2 cellular contexts compared by ENCODE assay signal in genomic region chr10:71863203-71863602, GRCh38.
TF ChIP-seq lines count a peak whose summit lies in the region.

No MANE protein-coding gene starts in this region.

TF ChIP-seq in IMR-90, 13 proteins besides CTCF, POLR2A, EP300 and RAD21:
- no peak for TF ChIP-seq USF2 (IDR thresholded peaks at IDR 0.05; ENCODE audit: low read depth, low read length)
- no peak for TF ChIP-seq MAZ (IDR thresholded peaks at IDR 0.05; ENCODE audit: borderline replicate concordance, low read depth, low read length)
- TF ChIP-seq RFX5 (IDR thresholded peaks at IDR 0.05; ENCODE audit: low read depth, low read length), result no peak
- TF ChIP-seq CHD1 (IDR thresholded peaks at IDR 0.05; ENCODE audit: low read depth, low read length), result no peak
- TF ChIP-seq BHLHE40 (IDR thresholded peaks at IDR 0.05; ENCODE audit: low read depth, low read length), result no peak
- no peak for TF ChIP-seq RCOR1 (IDR thresholded peaks at IDR 0.05; ENCODE audit: insufficient replicate concordance, low read length)
- no peak for TF ChIP-seq CEBPB (IDR thresholded peaks at IDR 0.05; ENCODE audit: low read depth, low read length)
- no peak for TF ChIP-seq MXI1 (IDR thresholded peaks at IDR 0.05; ENCODE audit: borderline replicate concordance, low read depth, low read length)
- TF ChIP-seq MAFK (IDR thresholded peaks at IDR 0.05; ENCODE audit: low read depth, low read length), result no peak
- no peak for TF ChIP-seq SMC3 (IDR thresholded peaks at IDR 0.05; ENCODE audit: low read depth, low read length)
- no peak for TF ChIP-seq FOS (IDR thresholded peaks at IDR 0.05; ENCODE audit: low read depth, low read length)
- TF ChIP-seq ELK1 (IDR thresholded peaks at IDR 0.05; ENCODE audit: borderline replicate concordance, low read depth, low read length), result no peak
- TF ChIP-seq NFE2L2 (IDR thresholded peaks at IDR 0.05; ENCODE audit: low read depth, low read length), result no peak

TF ChIP-seq in K562, 482 proteins besides CTCF, POLR2A, EP300 and RAD21 (continues in another document):
- TF ChIP-seq RFX1 (IDR thresholded peaks at IDR 0.05), result no peak
- TF ChIP-seq CHCHD3 (CRISPR knock-in tag; IDR thresholded peaks at IDR 0.05), result no peak
- no peak for TF ChIP-seq TAF7 (tag; IDR thresholded peaks at IDR 0.05)
- TF ChIP-seq ARID1B (IDR thresholded peaks at IDR 0.05), result 0 out of 2 replicates have a peak, but pooled peaks have one; percentile 28
- no peak for TF ChIP-seq ZNF224 (CRISPR knock-in tag; IDR thresholded peaks at IDR 0.05)
- TF ChIP-seq ZBTB17 (CRISPR knock-in tag; IDR thresholded peaks at IDR 0.05), result no peak
- TF ChIP-seq PTBP1 (IDR thresholded peaks at IDR 0.05; ENCODE audit: low read depth, low read length), result no peak
- no peak for TF ChIP-seq RBFOX2 (IDR thresholded peaks at IDR 0.05; ENCODE audit: low read depth, low read length)
- TF ChIP-seq SNRNP70 (optimal IDR thresholded peaks at IDR 0.05; ENCODE audit: low read depth, low read length), result no peak
- peak; percentile 17; the same call in 1 of the 2 replicates for TF ChIP-seq BMI1 (IDR thresholded peaks at IDR 0.05; ENCODE audit: low read length)
- TF ChIP-seq SMARCA4 (IDR thresholded peaks at IDR 0.05), result peak; percentile 52; the same call in 1 of the 2 replicates
- TF ChIP-seq BCOR (IDR thresholded peaks at IDR 0.05), result no peak
- no peak for TF ChIP-seq ILF3 (IDR thresholded peaks at IDR 0.05; ENCODE audit: borderline replicate concordance)
- TF ChIP-seq MYNN (IDR thresholded peaks at IDR 0.05), result no peak
- no peak for TF ChIP-seq MYNN (CRISPR knock-in tag; IDR thresholded peaks at IDR 0.05)
- peak; percentile 76; the same call in 1 of the 2 replicates for TF ChIP-seq JUND (IDR thresholded peaks at IDR 0.05; ENCODE audit: borderline replicate concordance, low read depth, low read length)
- TF ChIP-seq JUND (tag; IDR thresholded peaks at IDR 0.05; ENCODE audit: borderline replicate concordance, low read depth, low read length), result peak; percentile 62; the same call in 1 of the 3 replicates
- TF ChIP-seq HDAC1 (IDR thresholded peaks at IDR 0.05), result no peak
- no peak for TF ChIP-seq BDP1 (IDR thresholded peaks at IDR 0.05; ENCODE audit: insufficient read depth, insufficient read length)
- TF ChIP-seq NR2C2 (CRISPR knock-in tag; IDR thresholded peaks at IDR 0.05), result no peak
- TF ChIP-seq NR2C2 (tag; IDR thresholded peaks at IDR 0.05), result 0 out of 2 replicates have a peak, but pooled peaks have one; percentile 3
- no peak for TF ChIP-seq NRF1 (conservative IDR thresholded peaks at IDR 0.05 in 1 of 2, IDR thresholded peaks at IDR 0.05 in 1 of 2)
- TF ChIP-seq RB1 (IDR thresholded peaks at IDR 0.05; ENCODE audit: low read depth), result 0 out of 2 replicates have a peak, but pooled peaks have one; percentile 20
- TF ChIP-seq FOXK2 (conservative IDR thresholded peaks at IDR 0.05 in 1 of 2, IDR thresholded peaks at IDR 0.05 in 1 of 2; ENCODE audit: low read depth in 2 of 2), result no peak
- peak; percentile 20; the same call in 1 of the 2 replicates for TF ChIP-seq CREB3 (tag; conservative IDR thresholded peaks at IDR 0.05; ENCODE audit: low read depth)
- peak; percentile 58; the same call in 1 of the 2 replicates for TF ChIP-seq PTTG1 (tag; IDR thresholded peaks at IDR 0.05; ENCODE audit: low read depth)
- TF ChIP-seq ZKSCAN1 (IDR thresholded peaks at IDR 0.05; ENCODE audit: low read depth, low read length), result no peak
- TF ChIP-seq FOSL1 (tag; conservative IDR thresholded peaks at IDR 0.05), result peak; percentile 78
- TF ChIP-seq ARID4B (CRISPR knock-in tag; IDR thresholded peaks at IDR 0.05), result no peak
- TF ChIP-seq DNMT1 (IDR thresholded peaks at IDR 0.05), result no peak
- TF ChIP-seq PKNOX1 (IDR thresholded peaks at IDR 0.05), result no peak
- peak; percentile 59; the same call in 1 of the 2 replicates for TF ChIP-seq GATA2 (CRISPR knock-in tag; IDR thresholded peaks at IDR 0.05)
- no peak for TF ChIP-seq ZNF77 (CRISPR knock-in tag; IDR thresholded peaks at IDR 0.05)
- TF ChIP-seq CXXC5 (CRISPR knock-in tag; IDR thresholded peaks at IDR 0.05), result 0 out of 2 replicates have a peak, but pooled peaks have one; percentile 17
- no peak for TF ChIP-seq STAT5B (CRISPR knock-in tag; IDR thresholded peaks at IDR 0.05)
- TF ChIP-seq JUN (IDR thresholded peaks at IDR 0.05; ENCODE audit: borderline replicate concordance, low read depth, low read length), result 0 out of 2 replicates have a peak, but pooled peaks have one; percentile 38
- TF ChIP-seq JUN (CRISPR knock-in tag; IDR thresholded peaks at IDR 0.05; ENCODE audit: borderline replicate concordance), result no peak
- TF ChIP-seq SMAD3 (CRISPR knock-in tag; conservative IDR thresholded peaks at IDR 0.05), result no peak
- no peak for TF ChIP-seq ZNF639 (CRISPR knock-in tag; conservative IDR thresholded peaks at IDR 0.05 in 1 of 2, IDR thresholded peaks at IDR 0.05 in 1 of 2)
- TF ChIP-seq PTRF (tag; IDR thresholded peaks at IDR 0.05), result no peak; the same call in 1 of the 2 replicates
- no peak for TF ChIP-seq ATF1 (CRISPR knock-in tag; IDR thresholded peaks at IDR 0.05)
- TF ChIP-seq ATF1 (tag; IDR thresholded peaks at IDR 0.05), result no peak
- TF ChIP-seq CREB3L1 (IDR thresholded peaks at IDR 0.05; ENCODE audit: borderline replicate concordance, low read depth), result no peak
- no peak for TF ChIP-seq THRA (IDR thresholded peaks at IDR 0.05)
- TF ChIP-seq ZNF384 (IDR thresholded peaks at IDR 0.05; ENCODE audit: low read depth, low read length), result no peak
- peak; percentile 41; the same call in 1 of the 2 replicates for TF ChIP-seq SMARCE1 (IDR thresholded peaks at IDR 0.05)
- TF ChIP-seq ATF7 (IDR thresholded peaks at IDR 0.05), result 0 out of 2 replicates have a peak, but pooled peaks have one; percentile 9
- TF ChIP-seq ZNF395 (CRISPR knock-in tag; IDR thresholded peaks at IDR 0.05), result 0 out of 2 replicates have a peak, but pooled peaks have one; percentile 39
- TF ChIP-seq CREM (IDR thresholded peaks at IDR 0.05; ENCODE audit: low read depth), result no peak
- TF ChIP-seq ZNF311 (CRISPR knock-in tag; IDR thresholded peaks at IDR 0.05), result no peak
- no peak for TF ChIP-seq IRF9 (tag; IDR thresholded peaks at IDR 0.05)
- TF ChIP-seq DPF2 (IDR thresholded peaks at IDR 0.05), result peak; percentile 56; the same call in 1 of the 2 replicates
- peak; percentile 67 for TF ChIP-seq ATF3 (IDR thresholded peaks at IDR 0.05)
- no peak for TF ChIP-seq ATF3 (CRISPR knock-in tag; conservative IDR thresholded peaks at IDR 0.05)
